8 cellular contexts compared by ENCODE assay signal in the genomic region with DNA sequence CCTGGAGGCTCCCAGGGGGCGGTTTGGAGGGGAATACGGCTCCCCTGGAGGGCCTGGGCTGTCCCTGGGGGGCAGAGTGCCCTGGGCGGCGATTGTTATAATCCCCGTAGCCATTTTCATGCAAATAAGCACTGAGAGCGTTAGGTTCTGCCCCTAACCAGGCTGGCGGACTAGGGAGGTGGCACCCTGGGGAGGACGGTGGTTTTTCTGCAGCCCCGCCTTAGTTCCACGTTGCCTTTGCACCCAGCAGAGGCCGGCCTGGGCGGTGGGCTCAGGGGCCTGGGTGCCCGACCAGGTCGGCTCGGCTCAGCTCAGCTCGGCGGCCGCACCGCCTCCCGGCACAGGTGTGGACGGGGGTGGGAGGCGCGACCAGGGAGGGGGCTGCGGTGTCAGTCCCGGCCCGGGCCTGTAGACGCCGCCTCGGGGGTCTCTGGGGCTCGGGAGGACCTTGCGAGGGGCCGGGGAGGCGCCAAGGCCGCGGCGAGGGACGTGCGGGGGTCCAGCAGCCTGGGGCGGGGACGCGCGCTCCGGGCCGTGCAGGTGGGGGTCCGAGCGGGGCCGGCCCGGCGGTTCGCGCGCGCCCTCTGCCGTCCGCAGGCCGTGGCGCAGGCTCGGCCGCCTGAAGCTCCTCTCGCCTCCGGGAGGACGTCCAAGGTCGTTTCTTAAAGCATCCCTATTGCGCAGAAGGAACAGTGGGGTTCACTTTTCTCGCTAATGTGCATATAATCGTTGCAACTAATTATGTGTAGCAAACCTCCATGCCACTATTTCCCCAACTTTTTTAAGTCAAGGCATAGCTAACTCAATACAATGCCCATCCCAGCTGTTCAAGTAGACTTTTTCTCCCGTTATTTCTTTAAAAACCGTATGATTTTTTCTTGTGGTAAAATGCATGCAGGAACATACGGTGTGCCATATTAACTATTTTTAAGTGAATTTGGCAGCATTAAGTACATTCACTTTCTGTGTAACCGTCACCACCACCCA. TPM values are rescaled to one million over a fixed set of nuclear protein-coding genes. Genes with fewer than 3 reads are reported as not detected.
A peak's percentile ranks its signal among the peaks of the same experiment; 100 is the strongest.
DNase-seq lines count a peak whose midpoint lies in the region; ATAC-seq, FAIRE-seq and TF ChIP-seq lines count a peak whose summit lies in the region.

No MANE protein-coding gene starts in this region.

- H3K4me2 ChIP-seq in keratinocyte (ENCODE audit: control insufficient read depth, extremely low read depth, insufficient read depth, low read depth, low read length) = peak overlapping the region; percentile 37

- H3K27me3 ChIP-seq in keratinocyte (ENCODE audit: control insufficient read depth, extremely low read depth, insufficient read depth, low read length) = peaks cover 35% of the 10 kb centered on the region

- H3K4me1 ChIP-seq in keratinocyte (ENCODE audit: control insufficient read depth, extremely low read depth, insufficient read depth, low read length) = no peaks in the 10 kb centered on the region

- H3K9ac ChIP-seq in keratinocyte (ENCODE audit: control insufficient read depth, extremely low read depth, insufficient read depth, low read length) = no peak overlapping the region

- ATAC-seq in central memory CD8-positive, alpha-beta T cell (replicated peaks; ENCODE audit: extremely low read depth, poor library complexity, severe bottlenecking) = peak; percentile 50
- ATAC-seq in GM18858 (IDR thresholded peaks at IDR 0.05; ENCODE audit: unreplicated experiment) = no peak

- dilution Hi-C loops in keratinocyte (cut with MboI; ENCODE audit: extremely low pct_ligation_motif_present, low sequenced_read_pairs) = no loop called here

- H3K36me3 ChIP-seq in keratinocyte (ENCODE audit: control insufficient read depth in 2 of 2, extremely low read depth in 1 of 2, insufficient read depth in 2 of 2, low read length in 2 of 2) = no peaks in the 10 kb centered on the region

- H3K36me3 Mint-ChIP-seq in central memory CD8-positive, alpha-beta T cell (ENCODE audit: insufficient read depth) = peaks cover 21% of the 10 kb centered on the region

- H3K79me2 ChIP-seq in keratinocyte (ENCODE audit: control insufficient read depth, insufficient read depth, low read length) = no peaks in the 10 kb centered on the region

- no peaks in the 10 kb centered on the region for H3K27me3 Mint-ChIP-seq in central memory CD8-positive, alpha-beta T cell

- H3K4me1 Mint-ChIP-seq in central memory CD8-positive, alpha-beta T cell = peaks cover 14% of the 10 kb centered on the region

- DNase-seq in NCI-H2171 treated with DMSO at 0.1 percent for 48 hours (lab: John Stamatoyannopoulos, UW) (peak; percentile 16), NCI-H2171 (lab: John Stamatoyannopoulos, UW) (no peak), M059J (ENCODE audit: low read depth) (peak; percentile 32), keratinocyte (ENCODE audit: low read depth, low spot score) (no peak)
- DNase-seq in central memory CD8-positive, alpha-beta T cell (ENCODE audit: low spot score in 2 of 2) = peak in 1 of 2 donors; percentile 57
- peak; percentile 62 for DNase-seq in stimulated activated CD4-positive, alpha-beta T cell treated with anti-CD3 and anti-CD28 coated beads, Interleukin-15, amount 100 ng/mL, for 24 hours

- no peak overlapping the region for H3K27ac ChIP-seq in keratinocyte (ENCODE audit: control insufficient read depth, insufficient read depth, low read length)

- H3K27ac Mint-ChIP-seq in central memory CD8-positive, alpha-beta T cell (ENCODE audit: low read depth) = peak overlapping the region; percentile 93

- H3K9me3 ChIP-seq in keratinocyte (ENCODE audit: control insufficient read depth, low read depth, low read length) = peaks cover 4% of the 10 kb centered on the region

- H4K20me1 ChIP-seq in keratinocyte (ENCODE audit: control insufficient read depth, extremely low read depth, insufficient read depth, low read length) = no peaks in the 10 kb centered on the region

- H3K9me3 Mint-ChIP-seq in central memory CD8-positive, alpha-beta T cell = no peaks in the 10 kb centered on the region

- TF ChIP-seq CTCF in WI38 (IDR thresholded peaks at IDR 0.05; ENCODE audit: low read depth, low read length) (peak; percentile 54), keratinocyte (optimal IDR thresholded peaks at IDR 0.05 in 1 of 3, IDR thresholded peaks at IDR 0.05 in 1 of 3, conservative IDR thresholded peaks at IDR 0.05 in 1 of 3; ENCODE audit: extremely low read depth in 1 of 3, insufficient read depth in 2 of 3, low read length in 3 of 3) (peak; percentile 69 to 87 (median 71))

- H3K4me3 ChIP-seq in WI38 (ENCODE audit: low read depth, low read length) (no peak overlapping the region), keratinocyte (ENCODE audit: control insufficient read depth in 2 of 3, extremely low read depth in 1 of 3, insufficient read depth in 2 of 3, low read depth in 1 of 3, low read length in 3 of 3) (peak overlapping the region in 1 of 3 experiments; percentile 26)

- no peaks in the 10 kb centered on the region for H3K9me1 ChIP-seq in keratinocyte (ENCODE audit: control insufficient read depth, extremely low read depth, insufficient read depth, low read length)

- peak overlapping the region; percentile 88 for H3K4me3 Mint-ChIP-seq in central memory CD8-positive, alpha-beta T cell

- FAIRE-seq in keratinocyte (lab: Jason Lieb, UNC) = no peak

- H2AFZ ChIP-seq in keratinocyte (ENCODE audit: control insufficient read depth, low read length) = no peak overlapping the region

RNA-seq across cellular contexts. Expression of gene DUSP8, which starts 2.5 kb away (rescaled TPM):
- total RNA-seq in M059J (2014; rRNA removed; shearing (Covaris generic)) = 1.2 and 3.5 TPM in 2 replicates
- 0.58 to 1.7 TPM (median 1.3 TPM) in 3 replicates for polyA plus RNA-seq in keratinocyte
- 1.7 TPM for polyA plus RNA-seq in keratinocyte (2011; ENCODE audit: low read depth)
- 1.7 and 2.5 TPM in 2 replicates for polyA plus RNA-seq in keratinocyte (2011; cell fraction: cytosol; rRNA removed)
- 5.6 and 7.0 TPM in 2 replicates for polyA plus RNA-seq in keratinocyte (2011; cell fraction: nucleus; rRNA removed)
- 1.0 and 4.9 TPM in 2 replicates for polyA plus RNA-seq in keratinocyte (2012; ENCODE audit: low replicate concordance)
- 0.43 to 2.8 TPM (median 1.3 TPM) in 3 replicates for polyA minus RNA-seq in keratinocyte
- 4.0 TPM for polyA minus RNA-seq in keratinocyte (2011; cell fraction: cytosol; rRNA and poly(A)+ RNA removed)
- polyA minus RNA-seq in keratinocyte (2011; cell fraction: nucleus; rRNA and poly(A)+ RNA removed) = 1.5 and 1.6 TPM in 2 replicates

RNA-seq across cellular contexts. Expression of gene KRTAP5-1, which starts 10.5 kb away (rescaled TPM):
- not detected in 2 replicates for total RNA-seq in M059J (2014; rRNA removed; shearing (Covaris generic))
- polyA plus RNA-seq in keratinocyte = not detected in 3 replicates
- polyA plus RNA-seq in keratinocyte (2011; ENCODE audit: low read depth) = not detected
- not detected in 2 replicates for polyA plus RNA-seq in keratinocyte (2011; cell fraction: cytosol; rRNA removed)
- polyA plus RNA-seq in keratinocyte (2011; cell fraction: nucleus; rRNA removed) = not detected in 2 replicates
- not detected in 2 replicates for polyA plus RNA-seq in keratinocyte (2012; ENCODE audit: low replicate concordance)
- not detected in 3 replicates for polyA minus RNA-seq in keratinocyte
- polyA minus RNA-seq in keratinocyte (2011; cell fraction: cytosol; rRNA and poly(A)+ RNA removed) = not detected
- not detected in 2 replicates for polyA minus RNA-seq in keratinocyte (2011; cell fraction: nucleus; rRNA and poly(A)+ RNA removed)

RNA-seq across cellular contexts. Expression of gene KRTAP5-2, which starts 23.5 kb away (rescaled TPM):
- total RNA-seq in M059J (2014; rRNA removed; shearing (Covaris generic)) = not detected in 2 replicates
- polyA plus RNA-seq in keratinocyte = not detected in 3 replicates
- not detected for polyA plus RNA-seq in keratinocyte (2011; ENCODE audit: low read depth)
- not detected in 2 replicates for polyA plus RNA-seq in keratinocyte (2011; cell fraction: cytosol; rRNA removed)
- polyA plus RNA-seq in keratinocyte (2011; cell fraction: nucleus; rRNA removed) = not detected in 2 replicates
- polyA plus RNA-seq in keratinocyte (2012; ENCODE audit: low replicate concordance) = not detected in 2 replicates
- polyA minus RNA-seq in keratinocyte = not detected in 3 replicates
- not detected for polyA minus RNA-seq in keratinocyte (2011; cell fraction: cytosol; rRNA and poly(A)+ RNA removed)
- polyA minus RNA-seq in keratinocyte (2011; cell fraction: nucleus; rRNA and poly(A)+ RNA removed) = not detected in 2 replicates

RNA-seq across cellular contexts. Expression of gene KRTAP5-3, which starts 33.7 kb away (rescaled TPM):
- total RNA-seq in M059J (2014; rRNA removed; shearing (Covaris generic)) = not detected in 2 replicates
- polyA plus RNA-seq in keratinocyte = not detected in 3 replicates
- polyA plus RNA-seq in keratinocyte (2011; ENCODE audit: low read depth) = not detected
- not detected in 2 replicates for polyA plus RNA-seq in keratinocyte (2011; cell fraction: cytosol; rRNA removed)
- polyA plus RNA-seq in keratinocyte (2011; cell fraction: nucleus; rRNA removed) = not detected in 2 replicates
- not detected in 2 replicates for polyA plus RNA-seq in keratinocyte (2012; ENCODE audit: low replicate concordance)
- polyA minus RNA-seq in keratinocyte = not detected in 3 replicates
- polyA minus RNA-seq in keratinocyte (2011; cell fraction: cytosol; rRNA and poly(A)+ RNA removed) = not detected
- polyA minus RNA-seq in keratinocyte (2011; cell fraction: nucleus; rRNA and poly(A)+ RNA removed) = not detected in 2 replicates

RNA-seq across cellular contexts. Expression of gene KRTAP5-4, which starts 47.4 kb away (rescaled TPM):
- total RNA-seq in M059J (2014; rRNA removed; shearing (Covaris generic)) = not detected in 2 replicates
- not detected in 3 replicates for polyA plus RNA-seq in keratinocyte
- not detected for polyA plus RNA-seq in keratinocyte (2011; ENCODE audit: low read depth)
- not detected in 2 replicates for polyA plus RNA-seq in keratinocyte (2011; cell fraction: cytosol; rRNA removed)
- not detected in 2 replicates for polyA plus RNA-seq in keratinocyte (2011; cell fraction: nucleus; rRNA removed)
- not detected in 2 replicates for polyA plus RNA-seq in keratinocyte (2012; ENCODE audit: low replicate concordance)
- not detected in 3 replicates for polyA minus RNA-seq in keratinocyte
- not detected for polyA minus RNA-seq in keratinocyte (2011; cell fraction: cytosol; rRNA and poly(A)+ RNA removed)
- not detected in 2 replicates for polyA minus RNA-seq in keratinocyte (2011; cell fraction: nucleus; rRNA and poly(A)+ RNA removed)

Comparison
In these comparisons a context has a peak if more than half of its experiments do, and no peak if none do; other contexts are left out.
1. DNase-seq: peak in NCI-H2171 treated with DMSO at 0.1 percent for 48 hours (single experiment), M059J (single experiment) and stimulated activated CD4-positive, alpha-beta T cell treated with anti-CD3 and anti-CD28 coated beads, Interleukin-15, amount 100 ng/mL, for 24 hours (single experiment); none in NCI-H2171 (single experiment) and keratinocyte (single experiment).